In genomic region chr20:35901193-35901592, GRCh38 we compare ENCODE assay signal across 7 cellular contexts. TPM values are rescaled to one million over a fixed set of nuclear protein-coding genes. Genes with fewer than 3 reads are reported as not detected.
DNase-seq lines count a peak whose midpoint lies in the region; ATAC-seq, FAIRE-seq and TF ChIP-seq lines count a peak whose summit lies in the region.
"Not testable (repeated sequence)": the region's sequence is repeated elsewhere in the genome, so short reads cannot be mapped to it uniquely, and the experiment has no call there.

No MANE protein-coding gene starts in this region.

- in situ Hi-C loops in K562 (cut with MboI), result not testable (repeated sequence)

- intact Hi-C loops in K562 (cut with micrococcal nuclease), result loop anchor here (5.0 to 10.0 kb wide), 3 partner anchors 51 to 159 kb away; partner anchors contain the start of genes PHF20, RBM39 and SCAND1

- TF ChIP-seq EP300 in SK-N-SH (IDR thresholded peaks at IDR 0.05; ENCODE audit: borderline replicate concordance in 1 of 2, low read depth in 1 of 2, low read length in 1 of 2); K562 (IDR thresholded peaks at IDR 0.05; ENCODE audit: low read length): not testable (repeated sequence)

- CTCF ChIA-PET in SK-N-SH (lab: Yijun Ruan, JAX), result interaction anchor here (0.7 kb wide), 1 partner anchor 21 kb away, joined by 4 read pairs; no protein-coding TSS in a partner anchor
- CTCF ChIA-PET in K562 (lab: Yijun Ruan, JAX; ENCODE audit: low intra/inter-chr PET ratio), result not testable (repeated sequence)

- not testable (repeated sequence) for H3K9me3 Mint-ChIP-seq in osteocyte (ENCODE audit: unreplicated experiment)

- H3K4me1 ChIP-seq in SK-N-SH (ENCODE audit: control insufficient read depth in 1 of 2, insufficient read depth in 2 of 2, low read depth in 1 of 2, low read length in 1 of 2), result peaks cover 10 to 11% of the 10 kb centered on the region in 2 experiments; a peak in 3 of 4 replicates
- H3K4me1 ChIP-seq in K562 (replicated peaks in 1 of 2; ENCODE audit: control insufficient read depth in 2 of 2, insufficient read depth in 2 of 2, low read length in 2 of 2), result peaks cover 13 to 35% of the 10 kb centered on the region in 2 experiments; a peak in 4 of 5 replicates
- H3K4me1 ChIP-seq in keratinocyte (ENCODE audit: control insufficient read depth, extremely low read depth, insufficient read depth, low read length), result peaks cover 13% of the 10 kb centered on the region

- not testable (repeated sequence) for H3K4me3 ChIP-seq in SK-N-SH (ENCODE audit: low read depth in 2 of 2, low read length in 1 of 2); K562; keratinocyte (ENCODE audit: control insufficient read depth in 2 of 3, extremely low read depth in 1 of 3, insufficient read depth in 2 of 3, low read depth in 1 of 3, low read length in 3 of 3)

- peaks cover 26% of the 10 kb centered on the region for H3F3A ChIP-seq in SK-N-SH (replicated peaks; ENCODE audit: insufficient read depth)

- FAIRE-seq in K562 (lab: Jason Lieb, UNC); keratinocyte (lab: Jason Lieb, UNC): not testable (repeated sequence)

- H3K27ac ChIP-seq in SK-N-SH (ENCODE audit: low read depth in 2 of 2, low read length in 1 of 2), result peak overlapping the region; percentile 40 to 94; a peak in 3 of 4 replicates
- peak overlapping the region; percentile 78 for H3K27ac ChIP-seq in K562 (ENCODE audit: extremely low read depth, low read depth, low read length)
- peak overlapping the region; percentile 24 for H3K27ac ChIP-seq in epithelial cell of prostate
- H3K27ac ChIP-seq in keratinocyte (ENCODE audit: control insufficient read depth, insufficient read depth, low read length), result peak overlapping the region; percentile 4

- not testable (repeated sequence) for H3K9me3 ChIP-seq in SK-N-SH; K562 (replicated peaks; ENCODE audit: control insufficient read depth, insufficient read depth, low read depth, low read length); keratinocyte (ENCODE audit: control insufficient read depth, low read depth, low read length)

- not testable (repeated sequence) for H3K27me3 Mint-ChIP-seq in osteocyte (ENCODE audit: unreplicated experiment)

- H3K27me3 ChIP-seq in SK-N-SH (ENCODE audit: insufficient read depth); K562 (ENCODE audit: control insufficient read depth in 2 of 2, insufficient read depth in 2 of 2, low read length in 2 of 2); keratinocyte (ENCODE audit: control insufficient read depth, extremely low read depth, insufficient read depth, low read length): not testable (repeated sequence)

- peak overlapping the region; percentile 48; the same call in 1 of the 2 replicates for H3K4me2 ChIP-seq in SK-N-SH
- peak overlapping the region; percentile 70; the same call in 1 of the 2 replicates for H3K4me2 ChIP-seq in K562 (ENCODE audit: insufficient read depth, low read length)
- not testable (repeated sequence) for H3K4me2 ChIP-seq in keratinocyte (ENCODE audit: control insufficient read depth, extremely low read depth, insufficient read depth, low read depth, low read length)

- TF ChIP-seq CTCF in SK-N-SH (IDR thresholded peaks at IDR 0.05); K562 (IDR thresholded peaks at IDR 0.05 in 2 of 3, conservative IDR thresholded peaks at IDR 0.05 in 1 of 3; ENCODE audit: insufficient read depth in 2 of 3, low read depth in 1 of 3, low read length in 3 of 3); keratinocyte (optimal IDR thresholded peaks at IDR 0.05 in 1 of 3, IDR thresholded peaks at IDR 0.05 in 1 of 3, conservative IDR thresholded peaks at IDR 0.05 in 1 of 3; ENCODE audit: extremely low read depth in 1 of 3, insufficient read depth in 2 of 3, low read length in 3 of 3); osteocyte (IDR thresholded peaks at IDR 0.05): not testable (repeated sequence)

- not testable (repeated sequence) for H3K36me3 Mint-ChIP-seq in osteocyte (ENCODE audit: unreplicated experiment)

- not testable (repeated sequence) for BruUV-seq in K562 (replicated peaks; lab: Mats Ljungman, UMichigan)

- H4K20me1 ChIP-seq in SK-N-SH (ENCODE audit: insufficient read depth); K562 (replicated peaks; ENCODE audit: control insufficient read depth, insufficient read depth, low read length); keratinocyte (ENCODE audit: control insufficient read depth, extremely low read depth, insufficient read depth, low read length): not testable (repeated sequence)

- peaks cover 17 to 21% of the 10 kb centered on the region in 2 experiments for H3K36me3 ChIP-seq in SK-N-SH (replicated peaks in 1 of 2; ENCODE audit: control insufficient read depth in 1 of 2, insufficient read depth in 2 of 2, low read length in 1 of 2)
- H3K36me3 ChIP-seq in K562 (ENCODE audit: control insufficient read depth, insufficient read depth, low read length), result peaks cover 18% of the 10 kb centered on the region
- H3K36me3 ChIP-seq in keratinocyte (ENCODE audit: control insufficient read depth in 2 of 2, extremely low read depth in 1 of 2, insufficient read depth in 2 of 2, low read length in 2 of 2), result peaks cover 4 to 19% of the 10 kb centered on the region in 2 experiments

- not testable (repeated sequence) for TF ChIP-seq RAD21 in SK-N-SH (IDR thresholded peaks at IDR 0.05; ENCODE audit: low read length); K562 (CRISPR knock-in tag; conservative IDR thresholded peaks at IDR 0.05 in 1 of 2, IDR thresholded peaks at IDR 0.05 in 1 of 2)

- H3K9me1 ChIP-seq in K562 (ENCODE audit: control insufficient read depth, insufficient read depth, low read length); keratinocyte (ENCODE audit: control insufficient read depth, extremely low read depth, insufficient read depth, low read length): not testable (repeated sequence)

- not testable (repeated sequence) for H3K9me2 ChIP-seq in SK-N-SH

- dilution Hi-C loops in keratinocyte (cut with MboI; ENCODE audit: extremely low pct_ligation_motif_present, low sequenced_read_pairs), result not testable (repeated sequence)

- H3K79me2 ChIP-seq in SK-N-SH (ENCODE audit: insufficient read depth), result peaks cover 17% of the 10 kb centered on the region; the same call in 1 of the 2 replicates
- H3K79me2 ChIP-seq in K562 (ENCODE audit: control insufficient read depth, insufficient read depth, low read length); keratinocyte (ENCODE audit: control insufficient read depth, insufficient read depth, low read length): not testable (repeated sequence)

- POLR2A ChIA-PET in SK-N-SH (lab: Yijun Ruan, JAX), result not testable (repeated sequence)
- POLR2A ChIA-PET in K562 (lab: Yijun Ruan, JAX), result interaction anchor here (1.2 to 1.4 kb wide), 2 partner anchors 13 to 158 kb away, joined by 4 to 22 read pairs; partner anchors contain the start of gene RBM39

- 93% methylated on average over 6 of the region's 6 CpGs for whole genome bisulfite sequencing in SK-N-SH (ENCODE audit: low lambda C conversion rate)
- 52% methylated on average over 6 of the region's 6 CpGs for WGBS in K562 (ENCODE audit: insufficient coverage, low coverage, missing lambda C conversion rate)

- TF ChIP-seq POLR2A in K562 (conservative IDR thresholded peaks at IDR 0.05), result not testable (repeated sequence)

- peaks cover 13% of the 10 kb centered on the region for H3K4me1 Mint-ChIP-seq in osteocyte (ENCODE audit: unreplicated experiment)

- peak overlapping the region; percentile 73 for H3K27ac Mint-ChIP-seq in osteocyte (ENCODE audit: unreplicated experiment)

- ATAC-seq in K562, result peak; percentile 27; the same call in 2 of the 3 replicates

- DNase-seq in EH (ENCODE audit: low read depth) (peak; percentile 26), NCI-H82 (lab: John Stamatoyannopoulos, UW) (peak; percentile 56), K562 (ENCODE audit: extremely low read depth in 1 of 4, low spot score in 3 of 4) (peak in 1 of 4 experiments; percentile 33)
- DNase-seq in SK-N-SH; epithelial cell of prostate (ENCODE audit: low read depth, low spot score); keratinocyte (ENCODE audit: low read depth, low spot score); osteocyte (ENCODE audit: extremely low spot score, unreplicated experiment): not testable (repeated sequence)

- H3K4me3 Mint-ChIP-seq in osteocyte (ENCODE audit: unreplicated experiment), result not testable (repeated sequence)

- H2AFZ ChIP-seq in SK-N-SH (ENCODE audit: low read depth) (0 out of 2 replicates have a peak overlapping the region, but pooled peaks have one; percentile 56), K562 (ENCODE audit: low read depth, low read length) (peak overlapping the region; percentile 27; the same call in 1 of the 2 replicates)
- H2AFZ ChIP-seq in keratinocyte (ENCODE audit: control insufficient read depth, low read length), result not testable (repeated sequence)

- H3K9ac ChIP-seq in SK-N-SH (peak overlapping the region; percentile 45), K562 (ENCODE audit: insufficient read depth in 1 of 2, low read depth in 2 of 2, low read length in 2 of 2) (peak overlapping the region in 1 of 2 experiments; percentile 38; a peak in 2 of 4 replicates)
- not testable (repeated sequence) for H3K9ac ChIP-seq in keratinocyte (ENCODE audit: control insufficient read depth, extremely low read depth, insufficient read depth, low read length)

RNA-seq across cellular contexts. Expression of gene SCAND1, which starts 53.1 kb away (rescaled TPM):
- polyA plus RNA-seq in SK-N-SH (2012; rRNA removed) (26.4 and 44.1 TPM in 2 replicates), K562 (2011; rRNA removed) (5.8 and 7.5 TPM in 2 replicates), K562 (2014; fragmentation: Illumina TruSeq; extraction: Trizol) (1.2 and 13.9 TPM in 2 replicates), K562 (2014; fragmentation: Nextera tagmentation; extraction: Ambion mirVana) (under 1 TPM; 0.08 to 0.11 TPM), K562 (2014; rRNA removed) (46.5 and 51.2 TPM in 2 replicates), keratinocyte (5.8 to 11.7 TPM (median 10.5 TPM) in 3 replicates)
- 19.1 and 35.3 TPM in 2 replicates for polyA plus RNA-seq in SK-N-SH (2012; cell fraction: cytosol; rRNA removed)
- polyA plus RNA-seq in SK-N-SH (2012; cell fraction: nucleus; rRNA removed), result 32.6 and 83.8 TPM in 2 replicates
- 1.8 and 8.7 TPM in 2 replicates for total RNA-seq in K562 (2011; cell fraction: chromatin; rRNA removed; ENCODE audit: low replicate concordance)
- total RNA-seq in K562 (2011; cell fraction: nucleolus; rRNA removed), result 21.3 and 27.3 TPM in 2 replicates
- total RNA-seq in K562 (2011; cell fraction: nucleoplasm; rRNA removed), result 9.3 and 10.3 TPM in 2 replicates
- total RNA-seq in K562 (2014; rRNA removed) (94.0 and 111 TPM in 2 replicates), K562 (2014; rRNA removed; fragmentation: Illumina TruSeq; extraction: Trizol) (0.47 TPM in 1 of 2 replicates, not detected in the other), K562 (2015; rRNA removed; fragmentation: Illumina TruSeq; extraction: Trizol) (17.0 and 20.2 TPM in 2 replicates), K562 (2021) (74.2 and 80.8 TPM in 2 replicates), osteocyte (80.2 and 81.4 TPM in 2 replicates)
- 17.0 and 80.2 TPM in 2 replicates for polyA plus RNA-seq in K562 (2011; cell fraction: cytosol; rRNA removed)
- 13.4 and 25.4 TPM in 2 replicates for polyA plus RNA-seq in K562 (2011; cell fraction: nucleus; rRNA removed)
- polyA plus RNA-seq in K562 (2012), result 25.0 and 56.6 TPM in 2 replicates
- 0.99 and 1.6 TPM in 2 replicates for polyA minus RNA-seq in K562 (2011; rRNA and poly(A)+ RNA removed)
- polyA minus RNA-seq in K562 (2011; cell fraction: cytosol; rRNA and poly(A)+ RNA removed), result 9.5 and 16.5 TPM in 2 replicates
- 13.5 and 15.0 TPM in 2 replicates for polyA minus RNA-seq in K562 (2011; cell fraction: nucleus; rRNA and poly(A)+ RNA removed)
- 2.2 TPM for polyA plus RNA-seq in keratinocyte (2011; ENCODE audit: low read depth)
- polyA plus RNA-seq in keratinocyte (2011; cell fraction: cytosol; rRNA removed), result 9.5 and 27.0 TPM in 2 replicates
- polyA plus RNA-seq in keratinocyte (2011; cell fraction: nucleus; rRNA removed), result 9.2 and 13.0 TPM in 2 replicates
- 12.4 and 25.7 TPM in 2 replicates for polyA plus RNA-seq in keratinocyte (2012; ENCODE audit: low replicate concordance)
- 1.0 to 4.0 TPM (median 3.1 TPM) in 3 replicates for polyA minus RNA-seq in keratinocyte
- 42.2 TPM for polyA minus RNA-seq in keratinocyte (2011; cell fraction: cytosol; rRNA and poly(A)+ RNA removed)
- polyA minus RNA-seq in keratinocyte (2011; cell fraction: nucleus; rRNA and poly(A)+ RNA removed), result 3.3 and 3.7 TPM in 2 replicates

Comparison
In these comparisons a context has a peak if more than half of its experiments do, and no peak if none do; other contexts are left out.
1. H3K27ac ChIP-seq: peak in every context shown above with its lines; median percentile 78 in K562; 67 in SK-N-SH; 24 in epithelial cell of prostate; 4 in keratinocyte.